9 cellular contexts compared by ENCODE assay signal in the genomic region with DNA sequence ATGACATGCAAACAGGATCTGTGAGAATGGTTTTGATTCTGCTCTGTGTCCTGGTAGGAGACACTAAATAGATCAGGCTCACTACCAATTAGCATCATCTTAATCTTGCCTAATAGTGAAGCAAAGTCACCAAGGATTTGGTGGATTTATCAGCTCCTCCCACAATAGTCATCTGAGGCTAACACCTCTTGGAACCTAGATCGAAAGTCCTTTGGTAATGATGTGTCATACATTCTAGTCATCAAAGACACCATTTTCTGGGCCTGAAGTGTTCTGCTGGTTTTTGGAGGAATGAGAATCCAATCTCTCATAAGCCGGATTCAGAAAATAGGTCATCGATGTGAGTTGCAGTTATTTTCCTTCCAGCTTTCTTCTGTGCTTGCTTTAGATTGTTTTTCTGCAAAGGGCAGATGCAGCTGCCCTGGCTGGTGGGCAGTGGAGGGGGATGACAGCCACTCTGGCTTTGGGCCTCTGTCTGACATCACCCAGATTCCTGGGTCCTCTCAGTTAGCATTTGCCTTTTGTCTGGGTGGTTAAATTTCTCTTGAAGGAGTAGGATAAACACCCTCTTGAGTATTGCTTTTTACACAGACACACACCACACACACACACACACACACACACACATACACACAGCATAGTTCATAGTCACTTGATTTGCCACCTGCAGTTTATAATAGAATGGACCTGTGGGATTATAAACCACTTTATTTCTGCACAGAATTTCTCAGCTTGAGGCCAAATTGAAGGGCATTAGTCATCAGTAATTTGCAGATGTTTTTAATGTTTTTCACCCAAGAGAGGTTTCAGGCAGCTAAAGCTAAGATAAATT. TPM values are rescaled to one million over a fixed set of nuclear protein-coding genes. Genes with fewer than 3 reads are reported as not detected.
DNase-seq lines count a peak whose midpoint lies in the region; ATAC-seq, FAIRE-seq and TF ChIP-seq lines count a peak whose summit lies in the region.
"Had no signal": no experiment of that assay in that cellular context is flagged by ENCODE, and none has a peak within 500 bp of the region (broad histone marks: within the 10 kb centered on the region; RNA-seq: fewer than 3 reads in every experiment).

A gene with protein sequence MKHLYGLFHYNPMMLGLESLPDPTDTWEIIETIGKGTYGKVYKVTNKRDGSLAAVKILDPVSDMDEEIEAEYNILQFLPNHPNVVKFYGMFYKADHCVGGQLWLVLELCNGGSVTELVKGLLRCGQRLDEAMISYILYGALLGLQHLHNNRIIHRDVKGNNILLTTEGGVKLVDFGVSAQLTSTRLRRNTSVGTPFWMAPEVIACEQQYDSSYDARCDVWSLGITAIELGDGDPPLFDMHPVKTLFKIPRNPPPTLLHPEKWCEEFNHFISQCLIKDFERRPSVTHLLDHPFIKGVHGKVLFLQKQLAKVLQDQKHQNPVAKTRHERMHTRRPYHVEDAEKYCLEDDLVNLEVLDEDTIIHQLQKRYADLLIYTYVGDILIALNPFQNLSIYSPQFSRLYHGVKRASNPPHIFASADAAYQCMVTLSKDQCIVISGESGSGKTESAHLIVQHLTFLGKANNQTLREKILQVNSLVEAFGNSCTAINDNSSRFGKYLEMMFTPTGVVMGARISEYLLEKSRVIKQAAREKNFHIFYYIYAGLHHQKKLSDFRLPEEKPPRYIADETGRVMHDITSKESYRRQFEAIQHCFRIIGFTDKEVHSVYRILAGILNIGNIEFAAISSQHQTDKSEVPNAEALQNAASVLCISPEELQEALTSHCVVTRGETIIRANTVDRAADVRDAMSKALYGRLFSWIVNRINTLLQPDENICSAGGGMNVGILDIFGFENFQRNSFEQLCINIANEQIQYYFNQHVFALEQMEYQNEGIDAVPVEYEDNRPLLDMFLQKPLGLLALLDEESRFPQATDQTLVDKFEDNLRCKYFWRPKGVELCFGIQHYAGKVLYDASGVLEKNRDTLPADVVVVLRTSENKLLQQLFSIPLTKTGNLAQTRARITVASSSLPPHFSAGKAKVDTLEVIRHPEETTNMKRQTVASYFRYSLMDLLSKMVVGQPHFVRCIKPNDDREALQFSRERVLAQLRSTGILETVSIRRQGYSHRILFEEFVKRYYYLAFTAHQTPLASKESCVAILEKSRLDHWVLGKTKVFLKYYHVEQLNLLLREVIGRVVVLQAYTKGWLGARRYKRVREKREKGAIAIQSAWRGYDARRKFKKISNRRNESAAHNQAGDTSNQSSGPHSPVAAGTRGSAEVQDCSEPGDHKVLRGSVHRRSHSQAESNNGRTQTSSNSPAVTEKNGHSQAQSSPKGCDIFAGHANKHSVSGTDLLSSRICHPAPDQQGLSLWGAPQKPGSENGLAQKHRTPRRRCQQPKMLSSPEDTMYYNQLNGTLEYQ (N-terminal part only) (plus strand): TSS at position 198 of the 832 bp plus-strand sequence. CDS start 141 bp downstream, at position 339.

- H3F3A ChIP-seq in SK-N-SH (replicated peaks; ENCODE audit: insufficient read depth): no peaks in the 10 kb centered on the region

- TF ChIP-seq CTCF in SK-N-SH (IDR thresholded peaks at IDR 0.05): no peak

- H3K9me2 ChIP-seq in SK-N-SH: no peaks in the 10 kb centered on the region

- H3K9me3 ChIP-seq in SK-N-SH: no peaks in the 10 kb centered on the region

- no peaks in the 10 kb centered on the region for H3K36me3 ChIP-seq in SK-N-SH (replicated peaks in 1 of 2; ENCODE audit: control insufficient read depth in 1 of 2, insufficient read depth in 2 of 2, low read length in 1 of 2)

- H3K9ac ChIP-seq in SK-N-SH: no peak within 1 kb of the TSS

- H4K20me1 ChIP-seq in SK-N-SH (ENCODE audit: insufficient read depth): no peaks in the 10 kb centered on the region

- TF ChIP-seq RAD21 in SK-N-SH (IDR thresholded peaks at IDR 0.05; ENCODE audit: low read length): no peak

- H3K4me3 ChIP-seq in SK-N-SH (ENCODE audit: low read depth in 2 of 2, low read length in 1 of 2): no peak within 1 kb of the TSS

- POLR2A ChIA-PET in SK-N-SH (lab: Yijun Ruan, JAX): no interaction called here

- no peaks in the 10 kb centered on the region for H3K27me3 ChIP-seq in SK-N-SH (ENCODE audit: insufficient read depth)

- H3K4me1 ChIP-seq in SK-N-SH (ENCODE audit: control insufficient read depth in 1 of 2, insufficient read depth in 2 of 2, low read depth in 1 of 2, low read length in 1 of 2): peaks cover 10 to 23% of the 10 kb centered on the region in 2 experiments

- no peak within 1 kb of the TSS for H2AFZ ChIP-seq in SK-N-SH (ENCODE audit: low read depth)

- ATAC-seq in HG03025 (IDR thresholded peaks at IDR 0.05; ENCODE audit: low FRiP score, unreplicated experiment): no peak
- ATAC-seq in HG03280 (IDR thresholded peaks at IDR 0.05; ENCODE audit: unreplicated experiment): no peak

- TF ChIP-seq POLR2A in H54 (IDR thresholded peaks at IDR 0.05; ENCODE audit: low read depth, low read length): no peak

- DNase-seq in DMS53 (lab: John Stamatoyannopoulos, UW): peak; percentile 84
- DNase-seq in H54 (ENCODE audit: insufficient read length, low spot score): no peak
- no peak for DNase-seq in SK-N-SH
- no peak for DNase-seq in SHP77 treated with DMSO at 0.1 percent for 48 hours (lab: John Stamatoyannopoulos, UW)
- DNase-seq in mesenteric fat pad (ENCODE audit: low spot score): no peak
- DNase-seq: stimulated activated naive CD4-positive, alpha-beta T cell treated with Interleukin-2 at 50 U/mL for 16 hours had no signal

- H3K79me2 ChIP-seq in SK-N-SH (ENCODE audit: insufficient read depth): no peaks in the 10 kb centered on the region

- H3K27ac ChIP-seq in SK-N-SH (ENCODE audit: low read depth in 2 of 2, low read length in 1 of 2): peak within 1 kb of the TSS in 1 of 2 experiments; percentile 40; a peak in 2 of 4 replicates

- 55% methylated on average over 3 of the region's 3 CpGs for WGBS in SK-N-SH (ENCODE audit: low lambda C conversion rate)

- H3K4me2 ChIP-seq in SK-N-SH: no peak within 1 kb of the TSS

- TF ChIP-seq EP300 in SK-N-SH (IDR thresholded peaks at IDR 0.05; ENCODE audit: borderline replicate concordance in 1 of 2, low read depth in 1 of 2, low read length in 1 of 2): peak in 1 of 2 experiments; percentile 61; a peak in 2 of 4 replicates

- FAIRE-seq in H54 (lab: Jason Lieb, UNC): peak; percentile 77
- FAIRE-seq in islet of Langerhans (lab: Jason Lieb, UNC): peak; percentile 97

- CTCF ChIA-PET in SK-N-SH (lab: Yijun Ruan, JAX): interaction anchor here (0.6 to 0.7 kb wide), 2 partner anchors 156 to 195 kb away, joined by 3 read pairs; no protein-coding TSS in a partner anchor

TF ChIP-seq in SK-N-SH, 30 proteins besides CTCF, POLR2A, EP300 and RAD21:
- peak; percentile 22; the same call in 1 of the 2 replicates for TF ChIP-seq FOSL2 (IDR thresholded peaks at IDR 0.05; ENCODE audit: borderline replicate concordance, low read depth)
- TF ChIP-seq, protein P1, sequence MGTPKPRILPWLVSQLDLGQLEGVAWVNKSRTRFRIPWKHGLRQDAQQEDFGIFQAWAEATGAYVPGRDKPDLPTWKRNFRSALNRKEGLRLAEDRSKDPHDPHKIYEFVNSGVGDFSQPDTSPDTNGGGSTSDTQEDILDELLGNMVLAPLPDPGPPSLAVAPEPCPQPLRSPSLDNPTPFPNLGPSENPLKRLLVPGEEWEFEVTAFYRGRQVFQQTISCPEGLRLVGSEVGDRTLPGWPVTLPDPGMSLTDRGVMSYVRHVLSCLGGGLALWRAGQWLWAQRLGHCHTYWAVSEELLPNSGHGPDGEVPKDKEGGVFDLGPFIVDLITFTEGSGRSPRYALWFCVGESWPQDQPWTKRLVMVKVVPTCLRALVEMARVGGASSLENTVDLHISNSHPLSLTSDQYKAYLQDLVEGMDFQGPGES (IDR thresholded peaks at IDR 0.05; ENCODE audit: low read depth, low read length): no peak
- TF ChIP-seq GABPA (IDR thresholded peaks at IDR 0.05; ENCODE audit: low read depth): no peak
- no peak for TF ChIP-seq MXI1 (IDR thresholded peaks at IDR 0.05; ENCODE audit: low read depth, low read length)
- TF ChIP-seq, protein P2, sequence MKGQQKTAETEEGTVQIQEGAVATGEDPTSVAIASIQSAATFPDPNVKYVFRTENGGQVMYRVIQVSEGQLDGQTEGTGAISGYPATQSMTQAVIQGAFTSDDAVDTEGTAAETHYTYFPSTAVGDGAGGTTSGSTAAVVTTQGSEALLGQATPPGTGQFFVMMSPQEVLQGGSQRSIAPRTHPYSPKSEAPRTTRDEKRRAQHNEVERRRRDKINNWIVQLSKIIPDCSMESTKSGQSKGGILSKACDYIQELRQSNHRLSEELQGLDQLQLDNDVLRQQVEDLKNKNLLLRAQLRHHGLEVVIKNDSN (IDR thresholded peaks at IDR 0.05; ENCODE audit: borderline replicate concordance, low read depth): no peak
- TF ChIP-seq RCOR1 (IDR thresholded peaks at IDR 0.05; ENCODE audit: low read length): peak; percentile 46; the same call in 1 of the 2 replicates
- TF ChIP-seq ELF1 (IDR thresholded peaks at IDR 0.05): no peak

RNA-seq across cellular contexts. Expression of the gene that starts here (rescaled TPM):
- not detected in 2 replicates for polyA plus RNA-seq in SK-N-SH (2012; rRNA removed)
- under 0.01 TPM in 1 of 2 replicates, not detected in the other for polyA plus RNA-seq in SK-N-SH (2012; cell fraction: cytosol; rRNA removed)
- polyA plus RNA-seq in SK-N-SH (2012; cell fraction: nucleus; rRNA removed): not detected in 2 replicates
- total RNA-seq in mesenteric fat pad: not detected
